Comparison of ENCODE assay signal across 2 cellular contexts in the genomic region with DNA sequence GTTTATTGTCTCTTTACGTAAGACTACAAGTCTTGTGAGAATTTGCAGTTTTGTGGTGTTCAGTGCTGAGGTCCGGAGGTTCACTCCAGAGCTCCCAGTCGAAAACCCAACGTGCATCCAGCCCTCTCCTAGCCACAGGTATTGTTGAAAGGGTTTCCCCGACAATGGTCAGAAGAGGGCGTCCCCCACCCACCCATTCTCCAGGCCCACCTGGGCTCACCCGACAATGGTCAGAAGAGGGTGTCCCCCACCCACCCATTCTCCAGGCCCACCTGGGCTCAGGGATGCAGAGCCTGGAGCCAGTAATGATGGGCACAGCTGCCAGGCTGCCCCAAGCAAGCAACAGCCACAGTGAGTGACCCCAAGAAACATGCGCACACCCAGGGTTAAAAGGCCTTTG.
TF ChIP-seq lines count a peak whose summit lies in the region.

No MANE protein-coding gene starts in this region.

TF ChIP-seq in H1, 55 proteins besides CTCF, POLR2A, EP300 and RAD21 (continues in another document):
- TF ChIP-seq YY1 (IDR thresholded peaks at IDR 0.05; ENCODE audit: low read depth, low read length): no peak
- TF ChIP-seq, protein P1, sequence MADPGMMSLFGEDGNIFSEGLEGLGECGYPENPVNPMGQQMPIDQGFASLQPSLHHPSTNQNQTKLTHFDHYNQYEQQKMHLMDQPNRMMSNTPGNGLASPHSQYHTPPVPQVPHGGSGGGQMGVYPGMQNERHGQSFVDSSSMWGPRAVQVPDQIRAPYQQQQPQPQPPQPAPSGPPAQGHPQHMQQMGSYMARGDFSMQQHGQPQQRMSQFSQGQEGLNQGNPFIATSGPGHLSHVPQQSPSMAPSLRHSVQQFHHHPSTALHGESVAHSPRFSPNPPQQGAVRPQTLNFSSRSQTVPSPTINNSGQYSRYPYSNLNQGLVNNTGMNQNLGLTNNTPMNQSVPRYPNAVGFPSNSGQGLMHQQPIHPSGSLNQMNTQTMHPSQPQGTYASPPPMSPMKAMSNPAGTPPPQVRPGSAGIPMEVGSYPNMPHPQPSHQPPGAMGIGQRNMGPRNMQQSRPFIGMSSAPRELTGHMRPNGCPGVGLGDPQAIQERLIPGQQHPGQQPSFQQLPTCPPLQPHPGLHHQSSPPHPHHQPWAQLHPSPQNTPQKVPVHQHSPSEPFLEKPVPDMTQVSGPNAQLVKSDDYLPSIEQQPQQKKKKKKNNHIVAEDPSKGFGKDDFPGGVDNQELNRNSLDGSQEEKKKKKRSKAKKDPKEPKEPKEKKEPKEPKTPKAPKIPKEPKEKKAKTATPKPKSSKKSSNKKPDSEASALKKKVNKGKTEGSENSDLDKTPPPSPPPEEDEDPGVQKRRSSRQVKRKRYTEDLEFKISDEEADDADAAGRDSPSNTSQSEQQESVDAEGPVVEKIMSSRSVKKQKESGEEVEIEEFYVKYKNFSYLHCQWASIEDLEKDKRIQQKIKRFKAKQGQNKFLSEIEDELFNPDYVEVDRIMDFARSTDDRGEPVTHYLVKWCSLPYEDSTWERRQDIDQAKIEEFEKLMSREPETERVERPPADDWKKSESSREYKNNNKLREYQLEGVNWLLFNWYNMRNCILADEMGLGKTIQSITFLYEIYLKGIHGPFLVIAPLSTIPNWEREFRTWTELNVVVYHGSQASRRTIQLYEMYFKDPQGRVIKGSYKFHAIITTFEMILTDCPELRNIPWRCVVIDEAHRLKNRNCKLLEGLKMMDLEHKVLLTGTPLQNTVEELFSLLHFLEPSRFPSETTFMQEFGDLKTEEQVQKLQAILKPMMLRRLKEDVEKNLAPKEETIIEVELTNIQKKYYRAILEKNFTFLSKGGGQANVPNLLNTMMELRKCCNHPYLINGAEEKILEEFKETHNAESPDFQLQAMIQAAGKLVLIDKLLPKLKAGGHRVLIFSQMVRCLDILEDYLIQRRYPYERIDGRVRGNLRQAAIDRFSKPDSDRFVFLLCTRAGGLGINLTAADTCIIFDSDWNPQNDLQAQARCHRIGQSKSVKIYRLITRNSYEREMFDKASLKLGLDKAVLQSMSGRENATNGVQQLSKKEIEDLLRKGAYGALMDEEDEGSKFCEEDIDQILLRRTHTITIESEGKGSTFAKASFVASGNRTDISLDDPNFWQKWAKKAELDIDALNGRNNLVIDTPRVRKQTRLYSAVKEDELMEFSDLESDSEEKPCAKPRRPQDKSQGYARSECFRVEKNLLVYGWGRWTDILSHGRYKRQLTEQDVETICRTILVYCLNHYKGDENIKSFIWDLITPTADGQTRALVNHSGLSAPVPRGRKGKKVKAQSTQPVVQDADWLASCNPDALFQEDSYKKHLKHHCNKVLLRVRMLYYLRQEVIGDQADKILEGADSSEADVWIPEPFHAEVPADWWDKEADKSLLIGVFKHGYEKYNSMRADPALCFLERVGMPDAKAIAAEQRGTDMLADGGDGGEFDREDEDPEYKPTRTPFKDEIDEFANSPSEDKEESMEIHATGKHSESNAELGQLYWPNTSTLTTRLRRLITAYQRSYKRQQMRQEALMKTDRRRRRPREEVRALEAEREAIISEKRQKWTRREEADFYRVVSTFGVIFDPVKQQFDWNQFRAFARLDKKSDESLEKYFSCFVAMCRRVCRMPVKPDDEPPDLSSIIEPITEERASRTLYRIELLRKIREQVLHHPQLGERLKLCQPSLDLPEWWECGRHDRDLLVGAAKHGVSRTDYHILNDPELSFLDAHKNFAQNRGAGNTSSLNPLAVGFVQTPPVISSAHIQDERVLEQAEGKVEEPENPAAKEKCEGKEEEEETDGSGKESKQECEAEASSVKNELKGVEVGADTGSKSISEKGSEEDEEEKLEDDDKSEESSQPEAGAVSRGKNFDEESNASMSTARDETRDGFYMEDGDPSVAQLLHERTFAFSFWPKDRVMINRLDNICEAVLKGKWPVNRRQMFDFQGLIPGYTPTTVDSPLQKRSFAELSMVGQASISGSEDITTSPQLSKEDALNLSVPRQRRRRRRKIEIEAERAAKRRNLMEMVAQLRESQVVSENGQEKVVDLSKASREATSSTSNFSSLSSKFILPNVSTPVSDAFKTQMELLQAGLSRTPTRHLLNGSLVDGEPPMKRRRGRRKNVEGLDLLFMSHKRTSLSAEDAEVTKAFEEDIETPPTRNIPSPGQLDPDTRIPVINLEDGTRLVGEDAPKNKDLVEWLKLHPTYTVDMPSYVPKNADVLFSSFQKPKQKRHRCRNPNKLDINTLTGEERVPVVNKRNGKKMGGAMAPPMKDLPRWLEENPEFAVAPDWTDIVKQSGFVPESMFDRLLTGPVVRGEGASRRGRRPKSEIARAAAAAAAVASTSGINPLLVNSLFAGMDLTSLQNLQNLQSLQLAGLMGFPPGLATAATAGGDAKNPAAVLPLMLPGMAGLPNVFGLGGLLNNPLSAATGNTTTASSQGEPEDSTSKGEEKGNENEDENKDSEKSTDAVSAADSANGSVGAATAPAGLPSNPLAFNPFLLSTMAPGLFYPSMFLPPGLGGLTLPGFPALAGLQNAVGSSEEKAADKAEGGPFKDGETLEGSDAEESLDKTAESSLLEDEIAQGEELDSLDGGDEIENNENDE (IDR thresholded peaks at IDR 0.05; ENCODE audit: insufficient replicate concordance, low read length): no peak
- TF ChIP-seq SRF (IDR thresholded peaks at IDR 0.05; ENCODE audit: low read depth, low read length): no peak
- TF ChIP-seq CHD1 (IDR thresholded peaks at IDR 0.05; ENCODE audit: low read depth, low read length): no peak
- TF ChIP-seq JUND (IDR thresholded peaks at IDR 0.05; ENCODE audit: low read length): no peak
- TF ChIP-seq CTBP2 (IDR thresholded peaks at IDR 0.05; ENCODE audit: borderline replicate concordance, insufficient read depth, insufficient read length, low read length): no peak
- no peak for TF ChIP-seq HDAC2 (IDR thresholded peaks at IDR 0.05; ENCODE audit: borderline replicate concordance in 1 of 2, low read depth in 2 of 2, low read length in 2 of 2)
- no peak for TF ChIP-seq KDM4A (IDR thresholded peaks at IDR 0.05; ENCODE audit: low read depth, low read length, severe bottlenecking)
- no peak for TF ChIP-seq CBX5 (IDR thresholded peaks at IDR 0.05; ENCODE audit: low read depth, low read length)
- TF ChIP-seq RFX5 (IDR thresholded peaks at IDR 0.05; ENCODE audit: borderline replicate concordance, low read depth, low read length): no peak
- TF ChIP-seq JUN (IDR thresholded peaks at IDR 0.05; ENCODE audit: low read depth, low read length): no peak
- TF ChIP-seq MAFK (IDR thresholded peaks at IDR 0.05; ENCODE audit: low read depth, low read length): no peak
- TF ChIP-seq SIX5 (IDR thresholded peaks at IDR 0.05; ENCODE audit: low read depth, low read length): no peak
- no peak for TF ChIP-seq NANOG (IDR thresholded peaks at IDR 0.05; ENCODE audit: insufficient read depth, low read depth, low read length, poor library complexity, severe bottlenecking)
- TF ChIP-seq, protein P2, sequence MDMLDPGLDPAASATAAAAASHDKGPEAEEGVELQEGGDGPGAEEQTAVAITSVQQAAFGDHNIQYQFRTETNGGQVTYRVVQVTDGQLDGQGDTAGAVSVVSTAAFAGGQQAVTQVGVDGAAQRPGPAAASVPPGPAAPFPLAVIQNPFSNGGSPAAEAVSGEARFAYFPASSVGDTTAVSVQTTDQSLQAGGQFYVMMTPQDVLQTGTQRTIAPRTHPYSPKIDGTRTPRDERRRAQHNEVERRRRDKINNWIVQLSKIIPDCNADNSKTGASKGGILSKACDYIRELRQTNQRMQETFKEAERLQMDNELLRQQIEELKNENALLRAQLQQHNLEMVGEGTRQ (IDR thresholded peaks at IDR 0.05; ENCODE audit: low read length): no peak
- no peak for TF ChIP-seq SIN3A (conservative IDR thresholded peaks at IDR 0.05 in 1 of 2, IDR thresholded peaks at IDR 0.05 in 1 of 2; ENCODE audit: low read depth in 1 of 2, low read length in 2 of 2)

TF ChIP-seq in HepG2, 621 proteins besides CTCF, POLR2A, EP300 and RAD21 (continues in another document):
- TF ChIP-seq, protein P3, sequence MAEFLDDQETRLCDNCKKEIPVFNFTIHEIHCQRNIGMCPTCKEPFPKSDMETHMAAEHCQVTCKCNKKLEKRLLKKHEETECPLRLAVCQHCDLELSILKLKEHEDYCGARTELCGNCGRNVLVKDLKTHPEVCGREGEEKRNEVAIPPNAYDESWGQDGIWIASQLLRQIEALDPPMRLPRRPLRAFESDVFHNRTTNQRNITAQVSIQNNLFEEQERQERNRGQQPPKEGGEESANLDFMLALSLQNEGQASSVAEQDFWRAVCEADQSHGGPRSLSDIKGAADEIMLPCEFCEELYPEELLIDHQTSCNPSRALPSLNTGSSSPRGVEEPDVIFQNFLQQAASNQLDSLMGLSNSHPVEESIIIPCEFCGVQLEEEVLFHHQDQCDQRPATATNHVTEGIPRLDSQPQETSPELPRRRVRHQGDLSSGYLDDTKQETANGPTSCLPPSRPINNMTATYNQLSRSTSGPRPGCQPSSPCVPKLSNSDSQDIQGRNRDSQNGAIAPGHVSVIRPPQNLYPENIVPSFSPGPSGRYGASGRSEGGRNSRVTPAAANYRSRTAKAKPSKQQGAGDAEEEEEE (CRISPR knock-in tag; IDR thresholded peaks at IDR 0.05; ENCODE audit: borderline replicate concordance): no peak
- TF ChIP-seq CHCHD3 (CRISPR knock-in tag; IDR thresholded peaks at IDR 0.05) (no peak), KLF6 (CRISPR knock-in tag; IDR thresholded peaks at IDR 0.05) (no peak), ZNF891 (CRISPR knock-in tag; IDR thresholded peaks at IDR 0.05) (no peak), GABPB1 (CRISPR knock-in tag; IDR thresholded peaks at IDR 0.05) (no peak), TGIF2 (CRISPR knock-in tag; IDR thresholded peaks at IDR 0.05) (no peak), WIZ (CRISPR knock-in tag; IDR thresholded peaks at IDR 0.05) (no peak), AGO2 (optimal IDR thresholded peaks at IDR 0.05; ENCODE audit: low read depth, low read length) (no peak), ZNF567 (CRISPR knock-in tag; IDR thresholded peaks at IDR 0.05; ENCODE audit: borderline replicate concordance) (no peak), KLF15 (CRISPR knock-in tag; IDR thresholded peaks at IDR 0.05; ENCODE audit: borderline replicate concordance) (no peak)
- TF ChIP-seq, protein P4, sequence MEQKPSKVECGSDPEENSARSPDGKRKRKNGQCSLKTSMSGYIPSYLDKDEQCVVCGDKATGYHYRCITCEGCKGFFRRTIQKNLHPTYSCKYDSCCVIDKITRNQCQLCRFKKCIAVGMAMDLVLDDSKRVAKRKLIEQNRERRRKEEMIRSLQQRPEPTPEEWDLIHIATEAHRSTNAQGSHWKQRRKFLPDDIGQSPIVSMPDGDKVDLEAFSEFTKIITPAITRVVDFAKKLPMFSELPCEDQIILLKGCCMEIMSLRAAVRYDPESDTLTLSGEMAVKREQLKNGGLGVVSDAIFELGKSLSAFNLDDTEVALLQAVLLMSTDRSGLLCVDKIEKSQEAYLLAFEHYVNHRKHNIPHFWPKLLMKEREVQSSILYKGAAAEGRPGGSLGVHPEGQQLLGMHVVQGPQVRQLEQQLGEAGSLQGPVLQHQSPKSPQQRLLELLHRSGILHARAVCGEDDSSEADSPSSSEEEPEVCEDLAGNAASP (CRISPR knock-in tag; IDR thresholded peaks at IDR 0.05; ENCODE audit: borderline replicate concordance): no peak
- TF ChIP-seq, protein P5, sequence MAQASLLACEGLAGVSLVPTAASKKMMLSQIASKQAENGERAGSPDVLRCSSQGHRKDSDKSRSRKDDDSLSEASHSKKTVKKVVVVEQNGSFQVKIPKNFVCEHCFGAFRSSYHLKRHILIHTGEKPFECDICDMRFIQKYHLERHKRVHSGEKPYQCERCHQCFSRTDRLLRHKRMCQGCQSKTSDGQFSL (CRISPR knock-in tag; IDR thresholded peaks at IDR 0.05): no peak
- TF ChIP-seq, protein P6, sequence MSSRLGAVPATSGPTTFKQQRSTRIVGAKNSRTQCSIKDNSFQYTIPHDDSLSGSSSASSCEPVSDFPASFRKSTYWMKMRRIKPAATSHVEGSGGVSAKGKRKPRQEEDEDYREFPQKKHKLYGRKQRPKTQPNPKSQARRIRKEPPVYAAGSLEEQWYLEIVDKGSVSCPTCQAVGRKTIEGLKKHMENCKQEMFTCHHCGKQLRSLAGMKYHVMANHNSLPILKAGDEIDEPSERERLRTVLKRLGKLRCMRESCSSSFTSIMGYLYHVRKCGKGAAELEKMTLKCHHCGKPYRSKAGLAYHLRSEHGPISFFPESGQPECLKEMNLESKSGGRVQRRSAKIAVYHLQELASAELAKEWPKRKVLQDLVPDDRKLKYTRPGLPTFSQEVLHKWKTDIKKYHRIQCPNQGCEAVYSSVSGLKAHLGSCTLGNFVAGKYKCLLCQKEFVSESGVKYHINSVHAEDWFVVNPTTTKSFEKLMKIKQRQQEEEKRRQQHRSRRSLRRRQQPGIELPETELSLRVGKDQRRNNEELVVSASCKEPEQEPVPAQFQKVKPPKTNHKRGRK (CRISPR knock-in tag; IDR thresholded peaks at IDR 0.05): no peak
- TF ChIP-seq, protein P7, sequence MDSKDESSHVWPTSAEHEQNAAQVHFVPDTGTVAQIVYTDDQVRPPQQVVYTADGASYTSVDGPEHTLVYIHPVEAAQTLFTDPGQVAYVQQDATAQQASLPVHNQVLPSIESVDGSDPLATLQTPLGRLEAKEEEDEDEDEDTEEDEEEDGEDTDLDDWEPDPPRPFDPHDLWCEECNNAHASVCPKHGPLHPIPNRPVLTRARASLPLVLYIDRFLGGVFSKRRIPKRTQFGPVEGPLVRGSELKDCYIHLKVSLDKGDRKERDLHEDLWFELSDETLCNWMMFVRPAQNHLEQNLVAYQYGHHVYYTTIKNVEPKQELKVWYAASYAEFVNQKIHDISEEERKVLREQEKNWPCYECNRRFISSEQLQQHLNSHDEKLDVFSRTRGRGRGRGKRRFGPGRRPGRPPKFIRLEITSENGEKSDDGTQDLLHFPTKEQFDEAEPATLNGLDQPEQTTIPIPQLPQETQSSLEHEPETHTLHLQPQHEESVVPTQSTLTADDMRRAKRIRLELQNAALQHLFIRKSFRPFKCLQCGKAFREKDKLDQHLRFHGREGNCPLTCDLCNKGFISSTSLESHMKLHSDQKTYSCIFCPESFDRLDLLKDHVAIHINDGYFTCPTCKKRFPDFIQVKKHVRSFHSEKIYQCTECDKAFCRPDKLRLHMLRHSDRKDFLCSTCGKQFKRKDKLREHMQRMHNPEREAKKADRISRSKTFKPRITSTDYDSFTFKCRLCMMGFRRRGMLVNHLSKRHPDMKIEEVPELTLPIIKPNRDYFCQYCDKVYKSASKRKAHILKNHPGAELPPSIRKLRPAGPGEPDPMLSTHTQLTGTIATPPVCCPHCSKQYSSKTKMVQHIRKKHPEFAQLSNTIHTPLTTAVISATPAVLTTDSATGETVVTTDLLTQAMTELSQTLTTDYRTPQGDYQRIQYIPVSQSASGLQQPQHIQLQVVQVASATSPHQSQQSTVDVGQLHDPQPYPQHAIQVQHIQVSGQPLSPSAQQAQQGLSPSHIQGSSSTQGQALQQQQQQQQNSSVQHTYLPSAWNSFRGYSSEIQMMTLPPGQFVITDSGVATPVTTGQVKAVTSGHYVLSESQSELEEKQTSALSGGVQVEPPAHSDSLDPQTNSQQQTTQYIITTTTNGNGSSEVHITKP (CRISPR knock-in tag; IDR thresholded peaks at IDR 0.05; ENCODE audit: low read depth): no peak
- TF ChIP-seq, protein P8, sequence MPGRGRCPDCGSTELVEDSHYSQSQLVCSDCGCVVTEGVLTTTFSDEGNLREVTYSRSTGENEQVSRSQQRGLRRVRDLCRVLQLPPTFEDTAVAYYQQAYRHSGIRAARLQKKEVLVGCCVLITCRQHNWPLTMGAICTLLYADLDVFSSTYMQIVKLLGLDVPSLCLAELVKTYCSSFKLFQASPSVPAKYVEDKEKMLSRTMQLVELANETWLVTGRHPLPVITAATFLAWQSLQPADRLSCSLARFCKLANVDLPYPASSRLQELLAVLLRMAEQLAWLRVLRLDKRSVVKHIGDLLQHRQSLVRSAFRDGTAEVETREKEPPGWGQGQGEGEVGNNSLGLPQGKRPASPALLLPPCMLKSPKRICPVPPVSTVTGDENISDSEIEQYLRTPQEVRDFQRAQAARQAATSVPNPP (CRISPR knock-in tag; IDR thresholded peaks at IDR 0.05): no peak
